In genomic region chr1:109466440-109467300, GRCh38 we compare ENCODE assay signal across 7 cellular contexts. TPM values are rescaled to one million over a fixed set of nuclear protein-coding genes. Genes with fewer than 3 reads are reported as not detected.
DNase-seq lines count a peak whose midpoint lies in the region; ATAC-seq and TF ChIP-seq lines count a peak whose summit lies in the region.

SYPL2 (plus strand) TSS chr1:109466546; CDS start chr1:109466844, 298 bp downstream.

- H3K36me3 Mint-ChIP-seq in T-helper 2 cell treated with Interferon-gamma antibody and Interleukin-4, amounts not matched to agents 5 μg/mL and 100 μg/mL, for 36 hours (ENCODE audit: low read depth): no peaks in the 10 kb centered on the region
- no peaks in the 10 kb centered on the region for H3K36me3 Mint-ChIP-seq in naive B cell

- peaks cover 1% of the 10 kb centered on the region for H3K4me1 Mint-ChIP-seq in T-helper 2 cell treated with Interferon-gamma antibody and Interleukin-4, amounts not matched to agents 5 μg/mL and 100 μg/mL, for 36 hours (ENCODE audit: low read depth)
- peaks cover 3 to 14% (median 10%) of the 10 kb centered on the region in 3 donors for H3K4me1 Mint-ChIP-seq in naive B cell

- H3K27ac Mint-ChIP-seq in T-helper 2 cell treated with Interferon-gamma antibody and Interleukin-4, amounts not matched to agents 5 μg/mL and 100 μg/mL, for 36 hours: no peak within 1 kb of the TSS
- peak within 1 kb of the TSS in 1 of 6 donors; percentile 24 for H3K27ac Mint-ChIP-seq in naive B cell

- no peaks in the 10 kb centered on the region for H3K9me3 ChIP-seq in esophagus muscularis mucosa

- peak within 1 kb of the TSS; percentile 80 to 90 (median 87) for H3K27ac ChIP-seq in esophagus muscularis mucosa (replicated peaks in 1 of 4)

- peak; percentile 37 for TF ChIP-seq POLR2A in esophagus muscularis mucosa (IDR thresholded peaks at IDR 0.05; ENCODE audit: low read depth)

- H3K4me3 Mint-ChIP-seq in T-helper 2 cell treated with Interferon-gamma antibody and Interleukin-4, amounts not matched to agents 5 μg/mL and 100 μg/mL, for 36 hours: peak within 1 kb of the TSS; percentile 63
- H3K4me3 Mint-ChIP-seq in naive B cell: peak within 1 kb of the TSS; percentile 62 to 88 (median 78)

- ATAC-seq in naive B cell (ENCODE audit: low read depth in 2 of 2): peak; percentile 46 to 51
- no peak for ATAC-seq in GM18502 (IDR thresholded peaks at IDR 0.05; ENCODE audit: poor library complexity, unreplicated experiment)

- H3K27me3 ChIP-seq in esophagus muscularis mucosa: peaks cover 0 to 11% (median 0%) of the 10 kb centered on the region in 4 donors

- no peaks in the 10 kb centered on the region for H3K9me3 Mint-ChIP-seq in T-helper 2 cell treated with Interferon-gamma antibody and Interleukin-4, amounts not matched to agents 5 μg/mL and 100 μg/mL, for 36 hours
- no peaks in the 10 kb centered on the region for H3K9me3 Mint-ChIP-seq in naive B cell

- peaks cover 4 to 37% (median 33%) of the 10 kb centered on the region in 4 donors for H3K4me1 ChIP-seq in esophagus muscularis mucosa

- no peaks in the 10 kb centered on the region for H3K36me3 ChIP-seq in esophagus muscularis mucosa

- DNase-seq in GM20000 (ENCODE audit: low spot score) (peak; percentile 49), esophagus muscularis mucosa (ENCODE audit: extremely low spot score) (no peak), naive B cell (no peak), amniotic stem cell (lab: John Stamatoyannopoulos, UW) (no peak), posterior vena cava (ENCODE audit: low spot score) (no peak)
- no peak for DNase-seq in T-helper 2 cell treated with Interferon-gamma antibody and Interleukin-4, amounts not matched to agents 5 μg/mL and 100 μg/mL, for 36 hours (ENCODE audit: low spot score)

- intact Hi-C loops in esophagus muscularis mucosa (cut with DNase I): loop anchor here (5.0 kb wide), 1 partner anchor 39 kb away; the partner anchor contains the start of gene PSMA5
- intact Hi-C loops in posterior vena cava (cut with DNase I): no loop called here

- 0% methylated on average over 1 of the region's 91 CpGs for WGBS in esophagus muscularis mucosa

- peak within 1 kb of the TSS; percentile 75 to 95 (median 80) for H3K4me3 ChIP-seq in esophagus muscularis mucosa

- TF ChIP-seq EP300 in esophagus muscularis mucosa (IDR thresholded peaks at IDR 0.05): no peak

- H3K27me3 Mint-ChIP-seq in T-helper 2 cell treated with Interferon-gamma antibody and Interleukin-4, amounts not matched to agents 5 μg/mL and 100 μg/mL, for 36 hours (ENCODE audit: low read depth): peaks cover 83% of the 10 kb centered on the region
- peaks cover 62 to 85% (median 74%) of the 10 kb centered on the region in 3 donors for H3K27me3 Mint-ChIP-seq in naive B cell

- TF ChIP-seq CTCF in GM20000 (IDR thresholded peaks at IDR 0.05; ENCODE audit: extremely low read depth, missing control alignments) (no peak), esophagus muscularis mucosa (IDR thresholded peaks at IDR 0.05) (no peak)

RNA-seq across cellular contexts. Expression of gene SYPL2, which starts in this region (rescaled TPM):
- total RNA-seq in esophagus muscularis mucosa: 1 to 10 TPM; 2.7 to 8.0 (median 4.6) TPM
- not detected for polyA plus RNA-seq in naive B cell (ENCODE audit: low read depth in 6 of 6)
- 1 to 10 TPM; 2.1 to 9.0 TPM for total RNA-seq in posterior vena cava

Comparison
In these comparisons a context has a peak if more than half of its experiments do, and no peak if none do; other contexts are left out.
1. Peak in ATAC-seq in naive B cell; RNA of the gene not detected or under 1 TPM.